ENCODE assay signal across 16 cellular contexts in the genomic region with DNA sequence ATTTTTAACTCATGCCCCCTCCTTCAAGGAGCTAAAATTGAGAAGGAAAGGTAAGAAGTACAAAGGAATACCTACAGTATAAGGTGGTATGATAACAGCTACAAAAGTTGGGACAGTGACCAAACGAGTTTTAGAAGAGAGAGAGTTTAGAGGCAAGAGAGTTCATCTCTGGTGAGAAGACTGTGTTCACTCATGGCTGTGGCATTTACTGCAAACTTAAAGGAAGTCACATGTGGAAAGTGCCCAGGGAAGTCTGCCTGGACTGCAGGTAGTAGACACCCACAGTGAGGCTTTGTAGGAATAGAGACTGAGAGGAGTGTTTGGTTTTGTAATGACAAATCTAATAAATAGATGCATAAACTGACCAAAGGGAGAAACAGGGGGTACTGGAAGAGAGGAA.
DNase-seq lines count a peak whose midpoint lies in the region; ATAC-seq, FAIRE-seq and TF ChIP-seq lines count a peak whose summit lies in the region.
"Had no signal": no experiment of that assay in that cellular context is flagged by ENCODE, and none has a peak within 500 bp of the region (broad histone marks: within the 10 kb centered on the region; RNA-seq: fewer than 3 reads in every experiment).

No MANE protein-coding gene starts in this region.

- H3K9me1 ChIP-seq in keratinocyte (ENCODE audit: control insufficient read depth, extremely low read depth, insufficient read depth, low read length), result no peaks in the 10 kb centered on the region

- dilution Hi-C loops in keratinocyte (cut with MboI; ENCODE audit: extremely low pct_ligation_motif_present, low sequenced_read_pairs), result no loop called here

- no peaks in the 10 kb centered on the region for H3K4me1 ChIP-seq in keratinocyte (ENCODE audit: control insufficient read depth, extremely low read depth, insufficient read depth, low read length)
- H3K4me1 ChIP-seq in thoracic aorta (ENCODE audit: control insufficient read depth in 1 of 2, low read depth in 2 of 2), result peaks cover 9 to 37% of the 10 kb centered on the region in 2 donors

- H3K27me3 ChIP-seq in keratinocyte (ENCODE audit: control insufficient read depth, extremely low read depth, insufficient read depth, low read length) (no peaks in the 10 kb centered on the region), thoracic aorta (replicated peaks; ENCODE audit: insufficient read depth) (no peaks in the 10 kb centered on the region)
- H3K27me3 ChIP-seq: upper lobe of left lung had no signal

- peaks cover 4 to 6% of the 10 kb centered on the region in 2 experiments for H3K36me3 ChIP-seq in keratinocyte (ENCODE audit: control insufficient read depth in 2 of 2, extremely low read depth in 1 of 2, insufficient read depth in 2 of 2, low read length in 2 of 2)
- no peaks in the 10 kb centered on the region for H3K36me3 ChIP-seq in thoracic aorta
- H3K36me3 ChIP-seq: upper lobe of left lung had no signal

- peak overlapping the region; percentile 87 for H3K27ac Mint-ChIP-seq in activated T-cell treated with anti-CD3 and anti-CD28 coated beads, Interleukin-2, amount 50 U/mL, for 72 hours
- peak overlapping the region; percentile 71 for H3K27ac Mint-ChIP-seq in activated T-helper 17 cell treated with anti-CD3 and anti-CD28 coated beads, Interleukin-2, amount 50 U/mL, for 72 hours

- H3K27ac ChIP-seq in keratinocyte (ENCODE audit: control insufficient read depth, insufficient read depth, low read length) (no peak overlapping the region), thoracic aorta (peak overlapping the region; percentile 40 to 60)

- no peaks in the 10 kb centered on the region for H3K27me3 Mint-ChIP-seq in activated T-cell treated with anti-CD3 and anti-CD28 coated beads, Interleukin-2, amount 50 U/mL, for 72 hours (ENCODE audit: low read depth)
- no peaks in the 10 kb centered on the region for H3K27me3 Mint-ChIP-seq in activated T-helper 17 cell treated with anti-CD3 and anti-CD28 coated beads, Interleukin-2, amount 50 U/mL, for 72 hours

- H3K4me1 Mint-ChIP-seq in activated T-cell treated with anti-CD3 and anti-CD28 coated beads, Interleukin-2, amount 50 U/mL, for 72 hours (ENCODE audit: low read depth), result peaks cover 20% of the 10 kb centered on the region
- peaks cover 22% of the 10 kb centered on the region for H3K4me1 Mint-ChIP-seq in activated T-helper 17 cell treated with anti-CD3 and anti-CD28 coated beads, Interleukin-2, amount 50 U/mL, for 72 hours

- no peak overlapping the region for H2AFZ ChIP-seq in keratinocyte (ENCODE audit: control insufficient read depth, low read length)

- H3K36me3 Mint-ChIP-seq in activated T-cell treated with anti-CD3 and anti-CD28 coated beads, Interleukin-2, amount 50 U/mL, for 72 hours (ENCODE audit: insufficient read depth in 2 of 2), result peaks cover 0 to 3% of the 10 kb centered on the region in 2 donors
- peaks cover 16% of the 10 kb centered on the region for H3K36me3 Mint-ChIP-seq in activated T-helper 17 cell treated with anti-CD3 and anti-CD28 coated beads, Interleukin-2, amount 50 U/mL, for 72 hours (ENCODE audit: low read depth)

- H3K4me3 ChIP-seq in keratinocyte (ENCODE audit: control insufficient read depth in 2 of 3, extremely low read depth in 1 of 3, insufficient read depth in 2 of 3, low read depth in 1 of 3, low read length in 3 of 3) (no peak overlapping the region), thoracic aorta (no peak overlapping the region)
- H3K4me3 ChIP-seq: upper lobe of left lung had no signal

- no peaks in the 10 kb centered on the region for H3K79me2 ChIP-seq in keratinocyte (ENCODE audit: control insufficient read depth, insufficient read depth, low read length)

- no peak for ATAC-seq in activated T-cell treated with anti-CD3 and anti-CD28 coated beads, Interleukin-2, amount 50 U/mL, for 72 hours (replicated peaks in 1 of 2)
- ATAC-seq in activated T-helper 17 cell treated with anti-CD3 and anti-CD28 coated beads, Interleukin-2, amount 50 U/mL, for 72 hours (replicated peaks), result peak; percentile 11
- no peak for ATAC-seq in thoracic aorta (ENCODE audit: insufficient number of reproducible peaks, low FRiP score, low read depth)
- ATAC-seq: Panc1 had no signal

- no peak overlapping the region for H3K4me2 ChIP-seq in keratinocyte (ENCODE audit: control insufficient read depth, extremely low read depth, insufficient read depth, low read depth, low read length)

- TF ChIP-seq CTCF in keratinocyte (optimal IDR thresholded peaks at IDR 0.05 in 1 of 3, IDR thresholded peaks at IDR 0.05 in 1 of 3, conservative IDR thresholded peaks at IDR 0.05 in 1 of 3; ENCODE audit: extremely low read depth in 1 of 3, insufficient read depth in 2 of 3, low read length in 3 of 3), result no peak
- no peak for TF ChIP-seq CTCF in thoracic aorta (IDR thresholded peaks at IDR 0.05)
- no peak for TF ChIP-seq CTCF in GM10266 (IDR thresholded peaks at IDR 0.05; ENCODE audit: control insufficient read depth, insufficient read depth, low read depth, missing control alignments)

- H4K20me1 ChIP-seq in keratinocyte (ENCODE audit: control insufficient read depth, extremely low read depth, insufficient read depth, low read length), result no peaks in the 10 kb centered on the region

- H3K9me3 Mint-ChIP-seq in activated T-cell treated with anti-CD3 and anti-CD28 coated beads, Interleukin-2, amount 50 U/mL, for 72 hours, result no peaks in the 10 kb centered on the region
- no peaks in the 10 kb centered on the region for H3K9me3 Mint-ChIP-seq in activated T-helper 17 cell treated with anti-CD3 and anti-CD28 coated beads, Interleukin-2, amount 50 U/mL, for 72 hours

- H3K9ac ChIP-seq in keratinocyte (ENCODE audit: control insufficient read depth, extremely low read depth, insufficient read depth, low read length), result no peak overlapping the region

- FAIRE-seq in keratinocyte (lab: Jason Lieb, UNC), result peak; percentile 46
- FAIRE-seq: kidney had no signal

- DNase-seq in activated T-cell treated with anti-CD3 and anti-CD28 coated beads, Interleukin-2, amount 50 U/mL, for 72 hours, result no peak
- no peak for DNase-seq in activated T-cell treated with anti-CD3 and anti-CD28 coated beads, Interleukin-2, amount 50 U/mL, for 48 hours
- DNase-seq in keratinocyte (ENCODE audit: low read depth, low spot score) (no peak), thoracic aorta (ENCODE audit: low spot score) (no peak), amygdala (lab: John Stamatoyannopoulos, UW) (no peak), GM10266 (ENCODE audit: extremely low spot score) (no peak), SW 1271 (lab: John Stamatoyannopoulos, UW) (no peak)
- DNase-seq: ACHN; activated gamma-delta T cell treated with Interleukin-2 at 50 U/mL for 16 hours; kidney; NCI-H1092; NCI-H69; stimulated activated CD4-positive, alpha-beta T cell treated with anti-CD3 and anti-CD28 coated beads, Interleukin-4, amount 100 ng/mL, for 4 hours; upper lobe of left lung had no signal

- no peak overlapping the region for H3K4me3 Mint-ChIP-seq in activated T-cell treated with anti-CD3 and anti-CD28 coated beads, Interleukin-2, amount 50 U/mL, for 72 hours
- H3K4me3 Mint-ChIP-seq in activated T-helper 17 cell treated with anti-CD3 and anti-CD28 coated beads, Interleukin-2, amount 50 U/mL, for 72 hours, result no peak overlapping the region

- H3K9me3 ChIP-seq in keratinocyte (ENCODE audit: control insufficient read depth, low read depth, low read length) (no peaks in the 10 kb centered on the region), thoracic aorta (no peaks in the 10 kb centered on the region)
- H3K9me3 ChIP-seq: upper lobe of left lung had no signal
